ENCODE assay signal across 1 cellular context in the genomic region with DNA sequence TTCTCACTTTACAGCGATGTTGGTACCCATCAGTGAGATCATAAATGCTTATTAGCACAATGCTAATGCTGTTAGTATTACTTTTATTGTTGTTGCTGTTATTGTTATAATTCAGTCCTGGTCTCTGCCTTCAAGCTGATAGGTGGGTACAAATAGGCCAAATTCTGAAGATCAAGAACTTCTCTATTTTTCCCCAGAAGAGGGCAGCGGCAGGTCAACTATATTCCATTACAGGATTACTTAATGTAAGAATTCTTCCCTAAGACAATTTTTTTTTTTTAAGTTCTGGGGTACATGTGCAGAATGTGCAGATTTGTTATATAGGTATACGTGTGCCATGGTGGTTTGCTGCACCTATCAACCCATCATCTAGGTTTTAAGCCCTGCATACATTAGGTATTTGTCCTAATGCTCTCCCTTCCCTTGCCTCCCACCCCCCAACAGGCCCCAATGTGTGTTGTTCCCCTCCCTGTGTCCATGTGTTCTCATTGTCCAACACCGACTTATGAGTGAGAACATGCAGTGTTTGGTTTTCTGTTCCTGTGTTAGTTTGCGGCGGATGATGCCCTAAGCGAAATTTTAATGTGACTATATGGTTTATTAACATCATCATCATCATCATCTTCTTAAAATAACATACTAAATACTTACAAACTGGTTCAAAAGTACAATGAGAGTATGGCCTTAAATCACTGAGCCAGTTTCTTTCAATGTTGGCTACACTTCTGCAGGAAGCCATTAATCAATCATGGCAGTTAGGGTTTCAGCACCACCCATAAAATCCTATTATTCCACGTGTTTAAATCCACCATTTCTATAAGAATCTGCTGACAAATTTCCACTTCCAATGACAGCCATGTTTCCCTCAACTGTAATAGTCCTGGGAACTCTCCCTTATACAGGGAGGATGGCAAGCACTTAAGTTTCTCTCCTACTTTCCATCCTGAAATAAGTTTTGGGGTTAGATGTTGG.
TF ChIP-seq lines count a peak whose summit lies in the region.

No MANE protein-coding gene starts in this region.

TF ChIP-seq in H1, 55 proteins besides CTCF, POLR2A, EP300 and RAD21:
- TF ChIP-seq HDAC6 (IDR thresholded peaks at IDR 0.05; ENCODE audit: low read depth, low read length) (no peak), KDM4A (IDR thresholded peaks at IDR 0.05; ENCODE audit: low read depth, low read length, severe bottlenecking) (no peak), JUN (IDR thresholded peaks at IDR 0.05; ENCODE audit: low read depth, low read length) (no peak), SAP30 (IDR thresholded peaks at IDR 0.05; ENCODE audit: insufficient read depth, insufficient replicate concordance, low read length) (no peak), POU5F1 (IDR thresholded peaks at IDR 0.05; ENCODE audit: low read depth, low read length) (no peak), NRF1 (IDR thresholded peaks at IDR 0.05; ENCODE audit: low read depth, low read length) (no peak), SP2 (IDR thresholded peaks at IDR 0.05; ENCODE audit: low read length) (no peak), SP4 (IDR thresholded peaks at IDR 0.05; ENCODE audit: low read length) (no peak), RNF2 (IDR thresholded peaks at IDR 0.05; ENCODE audit: borderline replicate concordance, low read depth, low read length, missing control alignments, poor library complexity, severe bottlenecking) (no peak), BCL11A (IDR thresholded peaks at IDR 0.05; ENCODE audit: low read depth in 2 of 2, low read length in 2 of 2) (no peak), EZH2 (IDR thresholded peaks at IDR 0.05; ENCODE audit: low read depth, low read length, severe bottlenecking) (no peak), CREB1 (IDR thresholded peaks at IDR 0.05) (no peak), SUZ12 (IDR thresholded peaks at IDR 0.05; ENCODE audit: low read length) (no peak), SRF (IDR thresholded peaks at IDR 0.05; ENCODE audit: low read depth, low read length) (no peak), GABPA (IDR thresholded peaks at IDR 0.05; ENCODE audit: borderline replicate concordance, insufficient read depth, low read length) (no peak)
- TF ChIP-seq, protein P1, sequence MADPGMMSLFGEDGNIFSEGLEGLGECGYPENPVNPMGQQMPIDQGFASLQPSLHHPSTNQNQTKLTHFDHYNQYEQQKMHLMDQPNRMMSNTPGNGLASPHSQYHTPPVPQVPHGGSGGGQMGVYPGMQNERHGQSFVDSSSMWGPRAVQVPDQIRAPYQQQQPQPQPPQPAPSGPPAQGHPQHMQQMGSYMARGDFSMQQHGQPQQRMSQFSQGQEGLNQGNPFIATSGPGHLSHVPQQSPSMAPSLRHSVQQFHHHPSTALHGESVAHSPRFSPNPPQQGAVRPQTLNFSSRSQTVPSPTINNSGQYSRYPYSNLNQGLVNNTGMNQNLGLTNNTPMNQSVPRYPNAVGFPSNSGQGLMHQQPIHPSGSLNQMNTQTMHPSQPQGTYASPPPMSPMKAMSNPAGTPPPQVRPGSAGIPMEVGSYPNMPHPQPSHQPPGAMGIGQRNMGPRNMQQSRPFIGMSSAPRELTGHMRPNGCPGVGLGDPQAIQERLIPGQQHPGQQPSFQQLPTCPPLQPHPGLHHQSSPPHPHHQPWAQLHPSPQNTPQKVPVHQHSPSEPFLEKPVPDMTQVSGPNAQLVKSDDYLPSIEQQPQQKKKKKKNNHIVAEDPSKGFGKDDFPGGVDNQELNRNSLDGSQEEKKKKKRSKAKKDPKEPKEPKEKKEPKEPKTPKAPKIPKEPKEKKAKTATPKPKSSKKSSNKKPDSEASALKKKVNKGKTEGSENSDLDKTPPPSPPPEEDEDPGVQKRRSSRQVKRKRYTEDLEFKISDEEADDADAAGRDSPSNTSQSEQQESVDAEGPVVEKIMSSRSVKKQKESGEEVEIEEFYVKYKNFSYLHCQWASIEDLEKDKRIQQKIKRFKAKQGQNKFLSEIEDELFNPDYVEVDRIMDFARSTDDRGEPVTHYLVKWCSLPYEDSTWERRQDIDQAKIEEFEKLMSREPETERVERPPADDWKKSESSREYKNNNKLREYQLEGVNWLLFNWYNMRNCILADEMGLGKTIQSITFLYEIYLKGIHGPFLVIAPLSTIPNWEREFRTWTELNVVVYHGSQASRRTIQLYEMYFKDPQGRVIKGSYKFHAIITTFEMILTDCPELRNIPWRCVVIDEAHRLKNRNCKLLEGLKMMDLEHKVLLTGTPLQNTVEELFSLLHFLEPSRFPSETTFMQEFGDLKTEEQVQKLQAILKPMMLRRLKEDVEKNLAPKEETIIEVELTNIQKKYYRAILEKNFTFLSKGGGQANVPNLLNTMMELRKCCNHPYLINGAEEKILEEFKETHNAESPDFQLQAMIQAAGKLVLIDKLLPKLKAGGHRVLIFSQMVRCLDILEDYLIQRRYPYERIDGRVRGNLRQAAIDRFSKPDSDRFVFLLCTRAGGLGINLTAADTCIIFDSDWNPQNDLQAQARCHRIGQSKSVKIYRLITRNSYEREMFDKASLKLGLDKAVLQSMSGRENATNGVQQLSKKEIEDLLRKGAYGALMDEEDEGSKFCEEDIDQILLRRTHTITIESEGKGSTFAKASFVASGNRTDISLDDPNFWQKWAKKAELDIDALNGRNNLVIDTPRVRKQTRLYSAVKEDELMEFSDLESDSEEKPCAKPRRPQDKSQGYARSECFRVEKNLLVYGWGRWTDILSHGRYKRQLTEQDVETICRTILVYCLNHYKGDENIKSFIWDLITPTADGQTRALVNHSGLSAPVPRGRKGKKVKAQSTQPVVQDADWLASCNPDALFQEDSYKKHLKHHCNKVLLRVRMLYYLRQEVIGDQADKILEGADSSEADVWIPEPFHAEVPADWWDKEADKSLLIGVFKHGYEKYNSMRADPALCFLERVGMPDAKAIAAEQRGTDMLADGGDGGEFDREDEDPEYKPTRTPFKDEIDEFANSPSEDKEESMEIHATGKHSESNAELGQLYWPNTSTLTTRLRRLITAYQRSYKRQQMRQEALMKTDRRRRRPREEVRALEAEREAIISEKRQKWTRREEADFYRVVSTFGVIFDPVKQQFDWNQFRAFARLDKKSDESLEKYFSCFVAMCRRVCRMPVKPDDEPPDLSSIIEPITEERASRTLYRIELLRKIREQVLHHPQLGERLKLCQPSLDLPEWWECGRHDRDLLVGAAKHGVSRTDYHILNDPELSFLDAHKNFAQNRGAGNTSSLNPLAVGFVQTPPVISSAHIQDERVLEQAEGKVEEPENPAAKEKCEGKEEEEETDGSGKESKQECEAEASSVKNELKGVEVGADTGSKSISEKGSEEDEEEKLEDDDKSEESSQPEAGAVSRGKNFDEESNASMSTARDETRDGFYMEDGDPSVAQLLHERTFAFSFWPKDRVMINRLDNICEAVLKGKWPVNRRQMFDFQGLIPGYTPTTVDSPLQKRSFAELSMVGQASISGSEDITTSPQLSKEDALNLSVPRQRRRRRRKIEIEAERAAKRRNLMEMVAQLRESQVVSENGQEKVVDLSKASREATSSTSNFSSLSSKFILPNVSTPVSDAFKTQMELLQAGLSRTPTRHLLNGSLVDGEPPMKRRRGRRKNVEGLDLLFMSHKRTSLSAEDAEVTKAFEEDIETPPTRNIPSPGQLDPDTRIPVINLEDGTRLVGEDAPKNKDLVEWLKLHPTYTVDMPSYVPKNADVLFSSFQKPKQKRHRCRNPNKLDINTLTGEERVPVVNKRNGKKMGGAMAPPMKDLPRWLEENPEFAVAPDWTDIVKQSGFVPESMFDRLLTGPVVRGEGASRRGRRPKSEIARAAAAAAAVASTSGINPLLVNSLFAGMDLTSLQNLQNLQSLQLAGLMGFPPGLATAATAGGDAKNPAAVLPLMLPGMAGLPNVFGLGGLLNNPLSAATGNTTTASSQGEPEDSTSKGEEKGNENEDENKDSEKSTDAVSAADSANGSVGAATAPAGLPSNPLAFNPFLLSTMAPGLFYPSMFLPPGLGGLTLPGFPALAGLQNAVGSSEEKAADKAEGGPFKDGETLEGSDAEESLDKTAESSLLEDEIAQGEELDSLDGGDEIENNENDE (IDR thresholded peaks at IDR 0.05; ENCODE audit: insufficient replicate concordance, low read length) = no peak
- TF ChIP-seq, protein P2, sequence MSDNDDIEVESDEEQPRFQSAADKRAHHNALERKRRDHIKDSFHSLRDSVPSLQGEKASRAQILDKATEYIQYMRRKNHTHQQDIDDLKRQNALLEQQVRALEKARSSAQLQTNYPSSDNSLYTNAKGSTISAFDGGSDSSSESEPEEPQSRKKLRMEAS (IDR thresholded peaks at IDR 0.05) = no peak
- TF ChIP-seq, protein P3, sequence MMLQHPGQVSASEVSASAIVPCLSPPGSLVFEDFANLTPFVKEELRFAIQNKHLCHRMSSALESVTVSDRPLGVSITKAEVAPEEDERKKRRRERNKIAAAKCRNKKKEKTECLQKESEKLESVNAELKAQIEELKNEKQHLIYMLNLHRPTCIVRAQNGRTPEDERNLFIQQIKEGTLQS (IDR thresholded peaks at IDR 0.05; ENCODE audit: insufficient read depth, low read depth, low read length) = no peak
